8 cellular contexts compared by ENCODE assay signal in the genomic region with DNA sequence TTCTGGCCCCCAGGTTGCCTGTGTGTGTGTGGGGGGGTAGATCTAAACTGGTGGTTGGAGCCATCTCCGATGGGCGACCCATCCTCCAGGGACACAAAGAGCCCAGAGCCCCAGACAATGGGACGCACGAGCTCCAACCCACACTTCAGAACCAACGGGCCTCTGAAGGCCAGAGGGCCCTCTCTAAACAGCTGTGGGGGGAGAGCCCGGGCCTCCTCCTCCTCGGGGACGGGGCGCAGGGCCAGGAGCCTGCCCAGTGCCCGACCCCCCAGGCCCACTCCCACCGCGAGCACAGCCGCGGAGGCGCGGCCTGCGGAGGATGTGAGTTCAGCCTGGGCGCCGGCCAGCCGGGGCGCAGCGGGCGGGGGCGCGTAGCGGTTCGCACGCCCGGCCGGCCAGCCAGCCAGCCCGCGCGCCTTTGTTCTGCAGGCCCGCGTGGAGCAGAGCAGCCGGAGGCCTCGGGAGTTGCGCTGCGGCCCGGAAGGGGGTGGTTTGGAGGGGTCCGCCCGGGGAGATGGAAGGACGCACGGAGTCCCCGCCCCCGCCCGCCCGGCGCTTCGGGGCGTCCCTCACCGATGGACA. TPM values are rescaled to one million over a fixed set of nuclear protein-coding genes. Genes with fewer than 3 reads are reported as not detected.
DNase-seq lines count a peak whose midpoint lies in the region; ATAC-seq and TF ChIP-seq lines count a peak whose summit lies in the region.

No MANE protein-coding gene starts in this region.

- POLR2A ChIA-PET in BJ (lab: Charles Lee): interaction anchor here (0.5 to 1.0 kb wide), 5 partner anchors 12 to 404 kb away, joined by 3 to 14 read pairs (median 4); partner anchors contain the start of gene RPL10

- peaks cover 18% of the 10 kb centered on the region for H3K4me1 ChIP-seq in HUES48 (ENCODE audit: control insufficient read depth, insufficient read depth, low read length)
- no peaks in the 10 kb centered on the region for H3K4me1 ChIP-seq in breast epithelium
- H3K4me1 ChIP-seq in uterus: peaks cover 0 to 12% of the 10 kb centered on the region in 2 donors

- TF ChIP-seq CTCF in BJ (IDR thresholded peaks at IDR 0.05; ENCODE audit: insufficient read depth, low read depth, low read length): no peak
- TF ChIP-seq CTCF in breast epithelium (IDR thresholded peaks at IDR 0.05): no peak
- no peak for TF ChIP-seq CTCF in uterus (IDR thresholded peaks at IDR 0.05)

- TF ChIP-seq POLR2A in breast epithelium (IDR thresholded peaks at IDR 0.05) (no peak), uterus (IDR thresholded peaks at IDR 0.05) (no peak)

- peak overlapping the region; percentile 99 for H3K9ac ChIP-seq in HUES48 (ENCODE audit: low read depth, low read length)

- ATAC-seq in HG02571 (IDR thresholded peaks at IDR 0.05; ENCODE audit: unreplicated experiment): no peak

- H3K4me3 ChIP-seq in BJ (ENCODE audit: low read depth, low read length): peak overlapping the region; percentile 89
- peak overlapping the region; percentile 92 for H3K4me3 ChIP-seq in HUES48 (ENCODE audit: low read depth, low read length)
- peak overlapping the region; percentile 68 to 79 (median 68) for H3K4me3 ChIP-seq in breast epithelium
- peak overlapping the region; percentile 56 to 64 for H3K4me3 ChIP-seq in uterus

- no peaks in the 10 kb centered on the region for H3K27me3 ChIP-seq in BJ (ENCODE audit: control insufficient read depth, insufficient read depth, low read length)
- H3K27me3 ChIP-seq in HUES48 (ENCODE audit: control insufficient read depth, insufficient read depth, low read length): peaks cover 4% of the 10 kb centered on the region; the same call in 1 of the 2 replicates
- H3K27me3 ChIP-seq in breast epithelium: peaks cover 0 to 18% of the 10 kb centered on the region in 2 donors
- no peaks in the 10 kb centered on the region for H3K27me3 ChIP-seq in uterus

- H3K36me3 ChIP-seq in BJ (ENCODE audit: control insufficient read depth, insufficient read depth, low read length) (peaks cover 25% of the 10 kb centered on the region), HUES48 (ENCODE audit: control insufficient read depth, insufficient read depth, low read length) (peaks cover 39% of the 10 kb centered on the region), breast epithelium (no peaks in the 10 kb centered on the region), uterus (no peaks in the 10 kb centered on the region)

- intact Hi-C loops in breast epithelium (cut with DNase I; ENCODE audit: low total_unique reads) (no loop called here), uterus (cut with DNase I; ENCODE audit: low total_unique reads) (no loop called here)

- peak overlapping the region; percentile 97 for H3K27ac ChIP-seq in HUES48 (ENCODE audit: low read depth, low read length)
- H3K27ac ChIP-seq in breast epithelium: peak overlapping the region; percentile 91 to 97
- H3K27ac ChIP-seq in uterus: peak overlapping the region; percentile 95 to 98

- peaks cover 26% of the 10 kb centered on the region for H3K9me3 ChIP-seq in HUES48 (ENCODE audit: control insufficient read depth, insufficient read depth, low read length)
- H3K9me3 ChIP-seq in breast epithelium: no peaks in the 10 kb centered on the region
- H3K9me3 ChIP-seq in uterus: no peaks in the 10 kb centered on the region

- CTCF ChIA-PET in BJ (lab: Yijun Ruan, JAX): no interaction called here

- DNase-seq in BJ (ENCODE audit: low read depth): no peak
- no peak for DNase-seq in breast epithelium (ENCODE audit: low spot score in 2 of 2)
- DNase-seq in lung microvascular endothelial cell (ENCODE audit: low read depth in 2 of 2): peak; percentile 43 to 81
- peak in 1 of 2 donors; percentile 48 for DNase-seq in uterus
- no peak for DNase-seq in 8988T
- DNase-seq in MV-4-11 (lab: John Stamatoyannopoulos, UW): no peak

RNA-seq across cellular contexts. Expression of gene FLNA, which starts 4.0 kb away (rescaled TPM):
- polyA plus RNA-seq in BJ (2011; rRNA removed): 855 and 1,740 TPM in 2 replicates
- polyA minus RNA-seq in BJ (2011; rRNA and poly(A)+ RNA removed): 3,675 and 4,472 TPM in 2 replicates
- total RNA-seq in breast epithelium (100 to 1,000 TPM; 416 to 675 (median 622) TPM), lung microvascular endothelial cell (781 and 1,159 TPM in 2 replicates), uterus (1,000 to 10,000 TPM; 1,067 to 4,271 (median 2,911) TPM)

RNA-seq across cellular contexts. Expression of gene EMD, which starts 8.7 kb away (rescaled TPM):
- 32.6 and 71.0 TPM in 2 replicates for polyA plus RNA-seq in BJ (2011; rRNA removed)
- 28.6 and 36.2 TPM in 2 replicates for polyA minus RNA-seq in BJ (2011; rRNA and poly(A)+ RNA removed)
- total RNA-seq in breast epithelium: 10 to 100 TPM; 33.8 to 48.1 (median 45.6) TPM
- 14.5 and 18.1 TPM in 2 replicates for total RNA-seq in lung microvascular endothelial cell
- 100 to 1,000 TPM in 1 of 4 donors, 10 to 100 TPM in 3; 13.6 to 118 (median 44.4) TPM for total RNA-seq in uterus

RNA-seq across cellular contexts. Expression of gene RPL10, which starts 27.8 kb away (rescaled TPM):
- polyA plus RNA-seq in BJ (2011; rRNA removed): 5,693 and 7,037 TPM in 2 replicates
- 964 and 1,810 TPM in 2 replicates for polyA minus RNA-seq in BJ (2011; rRNA and poly(A)+ RNA removed)
- 1,000 to 10,000 TPM; 8,496 to 9,265 (median 8,695) TPM for total RNA-seq in breast epithelium
- 2,090 and 2,761 TPM in 2 replicates for total RNA-seq in lung microvascular endothelial cell
- total RNA-seq in uterus: 1,000 to 10,000 TPM; 2,407 to 9,172 (median 4,014) TPM

RNA-seq across cellular contexts. Expression of gene DNASE1L1, which starts 38.7 kb away (rescaled TPM):
- 50.3 and 63.5 TPM in 2 replicates for polyA plus RNA-seq in BJ (2011; rRNA removed)
- polyA minus RNA-seq in BJ (2011; rRNA and poly(A)+ RNA removed): 32.3 and 43.5 TPM in 2 replicates
- total RNA-seq in breast epithelium (10 to 100 TPM; 26.2 to 44.3 (median 26.9) TPM), lung microvascular endothelial cell (79.1 and 86.3 TPM in 2 replicates), uterus (10 to 100 TPM; 10.2 to 31.8 (median 21.2) TPM)

RNA-seq across cellular contexts. Expression of gene TAFAZZIN, which starts 40.9 kb away (rescaled TPM):
- polyA plus RNA-seq in BJ (2011; rRNA removed): 13.1 and 24.8 TPM in 2 replicates
- 10.1 and 14.6 TPM in 2 replicates for polyA minus RNA-seq in BJ (2011; rRNA and poly(A)+ RNA removed)
- total RNA-seq in breast epithelium (10 to 100 TPM; 27.7 to 53.7 (median 44.2) TPM), lung microvascular endothelial cell (8.5 and 11.9 TPM in 2 replicates), uterus (10 to 100 TPM; 15.3 to 62.3 (median 20.5) TPM)

Comparison
In these comparisons a context has a peak if more than half of its experiments do, and no peak if none do; other contexts are left out.
1. DNase-seq: peak in lung microvascular endothelial cell (2 of 2); none in BJ (single experiment), breast epithelium (0 of 2), 8988T (single experiment) and MV-4-11 (single experiment).
2. Peak in every context shown above with its lines, with median percentiles within 50 percentile points of each other: H3K4me3 ChIP-seq and H3K27ac ChIP-seq.